In the genomic region with DNA sequence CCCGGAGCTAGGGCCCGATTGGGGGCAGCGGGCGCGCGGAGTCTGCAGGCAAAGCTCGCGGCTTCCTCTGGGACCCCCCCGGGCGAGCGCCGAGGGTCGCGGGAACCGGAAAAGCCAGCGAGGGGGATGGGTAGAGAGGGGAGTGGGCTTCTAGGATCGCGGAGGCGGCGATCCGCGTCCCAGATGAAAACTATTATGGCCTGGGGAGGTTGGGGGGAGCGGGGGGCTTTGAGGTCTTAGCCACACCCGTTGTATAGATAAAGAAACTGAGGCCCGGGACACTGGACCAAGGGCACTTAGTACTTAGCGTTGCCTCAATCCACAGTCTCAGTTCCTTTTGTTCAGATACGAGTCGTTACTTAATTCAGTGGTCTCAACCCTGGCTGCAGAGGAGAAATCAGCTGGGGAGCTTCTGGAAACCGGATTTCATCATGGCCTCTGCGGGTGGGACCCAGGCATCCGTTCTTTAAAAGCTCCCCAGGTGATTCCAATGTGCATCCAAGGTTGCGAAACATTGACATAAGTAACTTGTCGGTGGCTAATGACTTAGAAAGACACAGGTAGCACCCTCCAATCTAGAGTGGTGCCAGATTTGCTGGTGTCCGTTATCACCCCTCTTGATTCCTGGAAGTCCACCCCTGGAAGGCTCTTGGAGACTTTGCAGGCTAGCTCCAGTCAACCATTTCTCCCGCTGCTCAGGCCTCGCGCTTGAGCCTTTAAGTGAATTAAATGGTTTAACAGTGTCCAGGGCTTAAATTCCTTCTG, we compare ENCODE assay signal across 9 cellular contexts.
A peak's percentile ranks its signal among the peaks of the same experiment; 100 is the strongest.
DNase-seq lines count a peak whose midpoint lies in the region; ATAC-seq, FAIRE-seq and TF ChIP-seq lines count a peak whose summit lies in the region.
"Had no signal": no experiment of that assay in that cellular context is flagged by ENCODE, and none has a peak within 500 bp of the region (broad histone marks: within the 10 kb centered on the region; RNA-seq: fewer than 3 reads in every experiment).

No MANE protein-coding gene starts in this region.

- H3K36me3 ChIP-seq in left ventricle myocardium inferior (no peaks in the 10 kb centered on the region), astrocyte (ENCODE audit: insufficient read depth, low read length) (no peaks in the 10 kb centered on the region)

- intact Hi-C loops in left ventricle myocardium inferior (cut with micrococcal nuclease) = no loop called here
- intact Hi-C loops in left ventricle myocardium superior (cut with micrococcal nuclease) = no loop called here
- intact Hi-C loops in lower leg skin (cut with DNase I; ENCODE audit: low total_unique reads) = no loop called here

- H4K20me1 ChIP-seq in astrocyte (ENCODE audit: insufficient read depth, low read length) = no peaks in the 10 kb centered on the region

- no peaks in the 10 kb centered on the region for H3K27me3 Mint-ChIP-seq in astrocyte (ENCODE audit: low read depth, unreplicated experiment)
- peaks cover 11% of the 10 kb centered on the region for H3K27me3 Mint-ChIP-seq in type B pancreatic cell

- H3K27me3 ChIP-seq in left ventricle myocardium inferior (ENCODE audit: low read depth) (peaks cover 12% of the 10 kb centered on the region), astrocyte (ENCODE audit: insufficient read depth, low read length) (peaks cover 4% of the 10 kb centered on the region)

- peak overlapping the region; percentile 69 for H3K4me3 ChIP-seq in left ventricle myocardium inferior
- H3K4me3 ChIP-seq in astrocyte (ENCODE audit: insufficient read depth, low read depth, low read length) = peak overlapping the region; percentile 60
- H3K4me3 ChIP-seq in lower leg skin (ENCODE audit: low read depth, poor library complexity, severe bottlenecking) = peak overlapping the region; percentile 25

- peak overlapping the region; percentile 79 for H3K9ac ChIP-seq in astrocyte (ENCODE audit: low read length)

- H3K4me3 Mint-ChIP-seq in astrocyte (ENCODE audit: unreplicated experiment) = peak overlapping the region; percentile 74
- peak overlapping the region; percentile 78 for H3K4me3 Mint-ChIP-seq in type B pancreatic cell

- peak; percentile 45 for FAIRE-seq in astrocyte (lab: Jason Lieb, UNC)

- 15 to 27% methylated on average over 18 to 37 of the region's 37 CpGs for WGBS in lower leg skin, 2 donors

- no peaks in the 10 kb centered on the region for H3K79me2 ChIP-seq in astrocyte (ENCODE audit: insufficient read depth, low read length)

- H3K4me1 ChIP-seq in left ventricle myocardium inferior = peaks cover 6% of the 10 kb centered on the region
- peaks cover 7% of the 10 kb centered on the region for H3K4me1 ChIP-seq in astrocyte (ENCODE audit: insufficient read depth, low read length)

- peak overlapping the region; percentile 69 for H2AFZ ChIP-seq in astrocyte (ENCODE audit: low read depth, low read length)

- H3K4me2 ChIP-seq in astrocyte (ENCODE audit: low read length) = peak overlapping the region; percentile 91

- H3K4me1 Mint-ChIP-seq in astrocyte (ENCODE audit: low read depth, unreplicated experiment) (peaks cover 3% of the 10 kb centered on the region), type B pancreatic cell (ENCODE audit: unreplicated experiment) (no peaks in the 10 kb centered on the region)

- no peak for TF ChIP-seq CTCF in left ventricle myocardium inferior (IDR thresholded peaks at IDR 0.05; ENCODE audit: borderline replicate concordance)
- no peak for TF ChIP-seq CTCF in astrocyte (IDR thresholded peaks at IDR 0.05; ENCODE audit: insufficient read depth, low read depth, low read length)
- TF ChIP-seq CTCF in lower leg skin (IDR thresholded peaks at IDR 0.05) = no peak
- no peak for TF ChIP-seq CTCF in type B pancreatic cell (conservative IDR thresholded peaks at IDR 0.05)

- H3K27ac ChIP-seq in left ventricle myocardium inferior (replicated peaks) (no peak overlapping the region), astrocyte (ENCODE audit: low read depth, low read length) (no peak overlapping the region)

- H3K36me3 Mint-ChIP-seq in astrocyte (ENCODE audit: low read depth, unreplicated experiment) = no peaks in the 10 kb centered on the region
- H3K36me3 Mint-ChIP-seq in type B pancreatic cell = no peaks in the 10 kb centered on the region
- H3K36me3 Mint-ChIP-seq: activated naive CD4-positive, alpha-beta T cell treated with anti-CD3 and anti-CD28 coated beads, Interleukin-2, amount 50 U/mL, for 72 hours had no signal

- TF ChIP-seq POLR2A in lower leg skin (IDR thresholded peaks at IDR 0.05) = no peak

- H3K9me3 ChIP-seq in left ventricle myocardium inferior (replicated peaks) = no peaks in the 10 kb centered on the region
- no peaks in the 10 kb centered on the region for H3K9me3 ChIP-seq in astrocyte (ENCODE audit: insufficient read depth, low read depth, low read length)

- H3K27ac Mint-ChIP-seq in astrocyte (ENCODE audit: unreplicated experiment) (no peak overlapping the region), type B pancreatic cell (no peak overlapping the region)
- H3K27ac Mint-ChIP-seq: activated naive CD4-positive, alpha-beta T cell treated with anti-CD3 and anti-CD28 coated beads, Interleukin-2, amount 50 U/mL, for 72 hours had no signal

- DNase-seq in left ventricle myocardium inferior (no peak), left ventricle myocardium superior (no peak), astrocyte (ENCODE audit: low read depth) (no peak), lower leg skin (ENCODE audit: low spot score in 2 of 2) (no peak), type B pancreatic cell (ENCODE audit: extremely low spot score, unreplicated experiment) (peak; percentile 69), islet precursor cell (no peak)

- ATAC-seq in left ventricle myocardium superior (no peak), HG03439 (IDR thresholded peaks at IDR 0.05; ENCODE audit: unreplicated experiment) (no peak), HG02678 (IDR thresholded peaks at IDR 0.05; ENCODE audit: unreplicated experiment) (no peak)
- ATAC-seq: activated naive CD4-positive, alpha-beta T cell treated with anti-CD3 and anti-CD28 coated beads, Interleukin-2, amount 50 U/mL, for 72 hours had no signal

- H3K9me3 Mint-ChIP-seq in astrocyte (ENCODE audit: unreplicated experiment) (no peaks in the 10 kb centered on the region), type B pancreatic cell (no peaks in the 10 kb centered on the region)
- H3K9me3 Mint-ChIP-seq: activated naive CD4-positive, alpha-beta T cell treated with anti-CD3 and anti-CD28 coated beads, Interleukin-2, amount 50 U/mL, for 72 hours had no signal
